ENCODE assay signal across 8 cellular contexts in the genomic region with DNA sequence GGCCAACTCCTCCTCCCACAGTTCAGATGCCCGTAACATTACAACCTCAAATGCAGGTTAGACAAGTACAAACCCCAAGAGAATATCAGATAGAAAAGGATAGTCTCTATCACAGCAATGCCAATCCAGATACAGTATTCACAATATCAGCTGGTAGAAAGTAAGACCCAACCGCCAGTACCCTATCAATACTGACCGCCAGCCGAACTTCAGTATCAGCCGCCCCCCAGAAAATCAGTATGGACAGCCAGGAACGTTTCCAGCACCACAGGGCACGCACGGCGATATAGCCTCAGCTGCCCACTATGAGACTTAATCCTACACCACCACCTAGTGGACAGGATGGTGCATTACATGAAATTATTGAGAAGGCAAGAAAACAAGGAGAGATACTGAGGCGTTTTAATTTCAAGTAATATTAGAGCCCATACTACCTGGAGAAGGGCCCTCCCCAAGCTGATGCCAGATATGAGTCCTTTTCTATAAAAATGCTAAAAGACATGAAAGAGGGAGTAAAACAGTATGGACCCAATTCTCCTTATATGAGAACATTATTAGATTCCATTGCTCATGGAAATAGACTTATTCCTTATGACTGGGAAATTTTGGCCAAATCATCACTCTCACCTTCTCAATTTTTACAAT. TPM values are rescaled to one million over a fixed set of nuclear protein-coding genes. Genes with fewer than 3 reads are reported as not detected.
DNase-seq lines count a peak whose midpoint lies in the region; ATAC-seq, FAIRE-seq and TF ChIP-seq lines count a peak whose summit lies in the region.

No MANE protein-coding gene starts in this region.

- ATAC-seq in GM12878 (peak; percentile 96), HG03196 (IDR thresholded peaks at IDR 0.05; ENCODE audit: unreplicated experiment) (no peak)

- POLR2A ChIA-PET in AG04450 (lab: Yijun Ruan, JAX) (interaction anchor here (1.0 kb wide), 1 partner anchor 337 kb away, joined by 11 read pairs; no protein-coding TSS in a partner anchor), GM12878 (lab: Charles Lee) (no interaction called here)

- no peaks in the 10 kb centered on the region for H4K20me1 ChIP-seq in GM12878 (ENCODE audit: control insufficient read depth, insufficient read depth)

- H3K36me3 ChIP-seq in GM12878 (ENCODE audit: control insufficient read depth in 2 of 2, insufficient read depth in 2 of 2, low read length in 1 of 2) = no peaks in the 10 kb centered on the region

- H3K9ac ChIP-seq in GM12878 (ENCODE audit: control insufficient read depth, insufficient read depth, low read length) = no peak overlapping the region

- peaks cover 1% of the 10 kb centered on the region; the same call in 1 of the 2 replicates for H3K4me1 ChIP-seq in GM12878 (ENCODE audit: control insufficient read depth, insufficient read depth, low read length)

- DNase-seq in AG04450 (ENCODE audit: low read depth, low spot score) = peak; percentile 52
- DNase-seq in GM20000 (ENCODE audit: low spot score) = peak; percentile 88
- peak; percentile 36 for DNase-seq in NCI-H2107 treated with DMSO at 0.1 percent for 48 hours (lab: John Stamatoyannopoulos, UW; ENCODE audit: unreplicated experiment)
- DNase-seq in T1000 (lab: John Stamatoyannopoulos, UW) = peak; percentile 34
- DNase-seq in GM12878 (ENCODE audit: low read depth, low spot score) = peak; percentile 9
- DNase-seq in iPS DF 4.7 (ENCODE audit: extremely low read depth, low spot score) = peak; percentile 62
- DNase-seq in stimulated activated CD4-positive, alpha-beta T cell treated with anti-CD3 and anti-CD28 coated beads, Interleukin-12 subunit alpha, Interleukin-12 subunit beta, amount 100 ng/mL, for 24 hours (ENCODE audit: low read depth in 2 of 2) = peak; percentile 15 to 17

- SMC1A ChIA-PET in GM12878 (lab: Charles Lee; ENCODE audit: uncharacterized antibody, unreplicated experiment) = interaction anchor here (1.1 to 1.3 kb wide), 5 partner anchors 17 to 215 kb away, joined by 3 to 4 read pairs (median 3); partner anchors contain the start of gene EIF2S2

- peak; percentile 97 for TF ChIP-seq RAD21 in GM12878 (IDR thresholded peaks at IDR 0.05; ENCODE audit: insufficient read depth, low read depth, low read length)

- intact Hi-C loops in GM12878 (cut with micrococcal nuclease; ENCODE audit: unreplicated experiment) = loop anchor here (1.0 to 10.0 kb wide), 6 partner anchors 60 to 465 kb away; partner anchors contain the start of genes ACTL10 and C20orf144

- H3K9me3 ChIP-seq in AG04450 (ENCODE audit: control insufficient read depth, insufficient read depth, low read length) (no peaks in the 10 kb centered on the region), GM12878 (replicated peaks; ENCODE audit: control insufficient read depth, insufficient read depth, low read length) (no peaks in the 10 kb centered on the region)

- TF ChIP-seq EP300 in GM12878 (IDR thresholded peaks at IDR 0.05; ENCODE audit: borderline replicate concordance in 1 of 2, control insufficient read depth in 1 of 2, low read depth in 2 of 2, low read length in 2 of 2) = no peak

- RAD21 ChIA-PET in GM12878 (lab: Charles Lee; ENCODE audit: unreplicated experiment) = interaction anchor here (0.5 to 1.5 kb wide), 7 partner anchors 17 to 267 kb away, joined by 3 to 8 read pairs (median 4); no protein-coding TSS in a partner anchor

- FAIRE-seq in GM12878 (lab: Jason Lieb, UNC) = peak; percentile 89

- H3K27me3 ChIP-seq in AG04450 (ENCODE audit: control insufficient read depth, insufficient read depth, low read length) (peaks cover 5% of the 10 kb centered on the region), GM12878 (replicated peaks in 1 of 2; ENCODE audit: control insufficient read depth in 2 of 2, insufficient read depth in 2 of 2, low read length in 1 of 2) (peaks cover 0 to 2% of the 10 kb centered on the region in 2 experiments; a peak in 2 of 4 replicates)

- in situ Hi-C loops in GM12878 (cut with MboI) = loop anchor here (10.0 kb wide), 1 partner anchor 265 kb away; no protein-coding TSS in a partner anchor

- peak; percentile 82 for TF ChIP-seq CTCF in AG04450 (IDR thresholded peaks at IDR 0.05; ENCODE audit: low read depth, low read length)
- TF ChIP-seq CTCF in GM20000 (IDR thresholded peaks at IDR 0.05; ENCODE audit: extremely low read depth, missing control alignments) = peak; percentile 60
- TF ChIP-seq CTCF in GM12878 (IDR thresholded peaks at IDR 0.05 in 2 of 3, conservative IDR thresholded peaks at IDR 0.05 in 1 of 3; ENCODE audit: control insufficient read depth in 2 of 3, extremely low read depth in 1 of 3, insufficient read depth in 1 of 3, low read depth in 3 of 3, low read length in 3 of 3) = peak; percentile 73 to 90 (median 76)

- H3K4me2 ChIP-seq in GM12878 (ENCODE audit: control insufficient read depth, insufficient read depth) = peak overlapping the region; percentile 66

- CTCF ChIA-PET in AG04450 (lab: Charles Lee) (interaction anchor here (0.5 to 2.0 kb wide), 12 partner anchors 9 to 536 kb away, joined by 3 to 12 read pairs (median 4); partner anchors contain the start of gene EIF2S2), GM12878 (lab: Yijun Ruan, JAX) (interaction anchor here (1.0 to 4.4 kb wide), 15 partner anchors 22 to 338 kb away, joined by 3 to 43 read pairs (median 4); no protein-coding TSS in a partner anchor)

- BruUV-seq in GM12878 (replicated peaks; lab: Mats Ljungman, UMichigan) = no TSS peak

- H2AFZ ChIP-seq in GM12878 (ENCODE audit: control insufficient read depth, low read depth, low read length) = peak overlapping the region; percentile 41; the same call in 1 of the 2 replicates

- H3K79me2 ChIP-seq in GM12878 (ENCODE audit: control insufficient read depth, insufficient read depth, low read length) = no peaks in the 10 kb centered on the region

- no peak for TF ChIP-seq POLR2A in GM12878 (IDR thresholded peaks at IDR 0.05; ENCODE audit: low read depth, low read length)

- H3K27ac ChIP-seq in AG04450 (ENCODE audit: low read depth, low read length) (no peak overlapping the region), GM12878 (ENCODE audit: control insufficient read depth, insufficient read depth) (no peak overlapping the region)

- no peak overlapping the region for H3K4me3 ChIP-seq in AG04450 (ENCODE audit: low read depth, low read length)
- no peak overlapping the region for H3K4me3 ChIP-seq in GM12878

- 0% methylated on average over 10 of the region's 10 CpGs for WGBS in GM12878 (ENCODE audit: insufficient coverage, insufficient replicate concordance, low lambda C conversion rate, missing lambda C conversion rate)

TF ChIP-seq in GM12878, 131 proteins besides CTCF, POLR2A, EP300 and RAD21:
- TF ChIP-seq PAX5 (IDR thresholded peaks at IDR 0.05; ENCODE audit: borderline replicate concordance, low read depth, low read length) (no peak), BCL3 (IDR thresholded peaks at IDR 0.05; ENCODE audit: borderline replicate concordance, insufficient read depth, low read depth, low read length, poor library complexity, severe bottlenecking) (no peak), TAF1 (IDR thresholded peaks at IDR 0.05; ENCODE audit: borderline replicate concordance, low read depth, low read length) (no peak), MEF2B (IDR thresholded peaks at IDR 0.05; ENCODE audit: partially characterized antibody, poor library complexity, severe bottlenecking) (no peak), YY1 (IDR thresholded peaks at IDR 0.05; ENCODE audit: low read depth, low read length) (0 out of 2 replicates have a peak, but pooled peaks have one; percentile 26), EED (IDR thresholded peaks at IDR 0.05; ENCODE audit: low read depth) (no peak), SMC3 (IDR thresholded peaks at IDR 0.05; ENCODE audit: borderline replicate concordance, low read length) (peak; percentile 88), CHD4 (IDR thresholded peaks at IDR 0.05) (no peak), BHLHE40 (IDR thresholded peaks at IDR 0.05; ENCODE audit: borderline replicate concordance in 1 of 2, low read depth in 2 of 2, low read length in 1 of 2) (peak in 1 of 2 experiments; percentile 8; a peak in 1 of 4 replicates)

RNA-seq across cellular contexts. Expression of gene EIF2S2, which starts 17.6 kb away (rescaled TPM):
- polyA plus RNA-seq in AG04450 (2011; rRNA removed) (119 and 161 TPM in 2 replicates), GM12878 (2011; rRNA removed) (88.7 and 134 TPM in 2 replicates), GM12878 (2014; fragmentation: Illumina TruSeq; extraction: Trizol) (153 and 161 TPM in 2 replicates), GM12878 (2014; fragmentation: Nextera tagmentation; extraction: Ambion mirVana) (100 to 1,000 TPM in 1 of 2 experiments, 10 to 100 TPM in 1; 60.2 to 103 TPM), GM12878 (2014; rRNA removed) (76.0 and 84.6 TPM in 2 replicates), GM12878 (2016; fragmentation: Nextera tagmentation; extraction: Ambion mirVana) (10 to 100 TPM; 78.1 to 79.0 TPM)
- polyA minus RNA-seq in AG04450 (2011; rRNA and poly(A)+ RNA removed) = 26.3 and 36.6 TPM in 2 replicates
- total RNA-seq in GM12878 (2013; cell fraction: nucleolus; rRNA removed) = 19.3 and 19.8 TPM in 2 replicates
- total RNA-seq in GM12878 (2014; rRNA removed) (78.6 and 96.7 TPM in 2 replicates), GM12878 (2014; rRNA removed; fragmentation: Illumina TruSeq; extraction: Trizol) (144 and 153 TPM in 2 replicates), GM12878 (2021) (80.2 and 84.1 TPM in 2 replicates)
- polyA plus RNA-seq in GM12878 (2011; ENCODE audit: low read depth) = 79.9 TPM
- 40.4 and 43.0 TPM in 2 replicates for polyA plus RNA-seq in GM12878 (2011; cell fraction: cytosol; rRNA removed)
- polyA plus RNA-seq in GM12878 (2011; cell fraction: nucleus; rRNA removed) = 27.3 and 28.2 TPM in 2 replicates
- polyA plus RNA-seq in GM12878 (2012) = 89.2 and 98.1 TPM in 2 replicates
- polyA minus RNA-seq in GM12878 (2011; rRNA and poly(A)+ RNA removed) = 25.0 and 32.9 TPM in 2 replicates
- 15.5 and 17.9 TPM in 2 replicates for polyA minus RNA-seq in GM12878 (2011; cell fraction: cytosol; rRNA and poly(A)+ RNA removed)
- polyA minus RNA-seq in GM12878 (2011; cell fraction: nucleus; rRNA and poly(A)+ RNA removed) = 8.2 and 12.4 TPM in 2 replicates

Comparison
In these comparisons a context has a peak if more than half of its experiments do, and no peak if none do; other contexts are left out.
1. DNase-seq: peak in every context shown above with its lines; median percentile 88 in GM20000; 62 in iPS DF 4.7; 52 in AG04450; 36 in NCI-H2107 treated with DMSO at 0.1 percent for 48 hours; 34 in T1000; 16 in stimulated activated CD4-positive, alpha-beta T cell treated with anti-CD3 and anti-CD28 coated beads, Interleukin-12 subunit alpha, Interleukin-12 subunit beta, amount 100 ng/mL, for 24 hours; 9 in GM12878.